ENCODE assay signal across 10 cellular contexts in genomic region chr17:66691644-66692500, GRCh38.
DNase-seq lines count a peak whose midpoint lies in the region; ATAC-seq, FAIRE-seq and TF ChIP-seq lines count a peak whose summit lies in the region.
"Had no signal": no experiment of that assay in that cellular context is flagged by ENCODE, and none has a peak within 500 bp of the region (broad histone marks: within the 10 kb centered on the region; RNA-seq: fewer than 3 reads in every experiment).

No MANE protein-coding gene starts in this region.

- H3K27me3 ChIP-seq in SK-N-SH (ENCODE audit: insufficient read depth) (no peaks in the 10 kb centered on the region), small intestine (ENCODE audit: control insufficient read depth in 2 of 2, insufficient read depth in 2 of 2, low read length in 2 of 2) (no peaks in the 10 kb centered on the region)

- no peak for DNase-seq in SK-N-SH
- peak; percentile 55 for DNase-seq in fibroblast of peridontal ligament (ENCODE audit: extremely low read depth)
- no peak for DNase-seq in small intestine
- DNase-seq in SIG-M5 (lab: John Stamatoyannopoulos, UW) = no peak
- DNase-seq in OCI-M2 (lab: John Stamatoyannopoulos, UW; ENCODE audit: unreplicated experiment) = no peak
- DNase-seq: NCI-H510A treated with DMSO at 0.1 percent for 48 hours; stimulated activated naive CD4-positive, alpha-beta T cell had no signal

- H3K4me1 ChIP-seq in SK-N-SH (ENCODE audit: control insufficient read depth in 1 of 2, insufficient read depth in 2 of 2, low read depth in 1 of 2, low read length in 1 of 2) (peaks cover 0 to 2% of the 10 kb centered on the region in 2 experiments; a peak in 1 of 4 replicates), small intestine (ENCODE audit: control insufficient read depth in 2 of 2, insufficient read depth in 1 of 2, low read depth in 1 of 2, low read length in 1 of 2) (peaks cover 0 to 5% of the 10 kb centered on the region in 2 donors)

- FAIRE-seq in small intestine (lab: Jason Lieb, UNC) = no peak

- TF ChIP-seq EP300 in SK-N-SH (IDR thresholded peaks at IDR 0.05; ENCODE audit: borderline replicate concordance in 1 of 2, low read depth in 1 of 2, low read length in 1 of 2) = no peak

- 76% methylated on average over 13 of the region's 13 CpGs for WGBS in SK-N-SH (ENCODE audit: low lambda C conversion rate)
- 60 to 77% (median 65%) methylated on average over 13 of the region's 13 CpGs for WGBS in small intestine, 3 donors

- H3K4me3 ChIP-seq in SK-N-SH (ENCODE audit: low read depth in 2 of 2, low read length in 1 of 2) (no peak overlapping the region), small intestine (ENCODE audit: low read depth in 1 of 2, low read length in 2 of 2) (no peak overlapping the region)

- H3K27ac ChIP-seq in SK-N-SH (ENCODE audit: low read depth in 2 of 2, low read length in 1 of 2) (no peak overlapping the region), small intestine (ENCODE audit: low read depth in 1 of 2, low read length in 1 of 2) (peak overlapping the region; percentile 24 to 59)

- ATAC-seq in SK-N-SH treated with all-trans-retinoic acid at 6 μM for 48 hours = peak; percentile 39
- ATAC-seq in HG03432 (IDR thresholded peaks at IDR 0.05; ENCODE audit: unreplicated experiment) = no peak

- H3K4me2 ChIP-seq in SK-N-SH = no peak overlapping the region

- no peaks in the 10 kb centered on the region for H3K79me2 ChIP-seq in SK-N-SH (ENCODE audit: insufficient read depth)

- no peak overlapping the region for H3K9ac ChIP-seq in SK-N-SH

- POLR2A ChIA-PET in SK-N-SH (lab: Yijun Ruan, JAX) = no interaction called here

- peaks cover 15% of the 10 kb centered on the region for H3F3A ChIP-seq in SK-N-SH (replicated peaks; ENCODE audit: insufficient read depth)

- H3K9me2 ChIP-seq in SK-N-SH = no peaks in the 10 kb centered on the region

- CTCF ChIA-PET in SK-N-SH (lab: Yijun Ruan, JAX) = interaction anchor here (0.7 to 2.2 kb wide), 3 partner anchors 17 to 503 kb away, joined by 3 to 8 read pairs (median 6); no protein-coding TSS in a partner anchor

- no peak for TF ChIP-seq CTCF in SK-N-SH (IDR thresholded peaks at IDR 0.05)

- H4K20me1 ChIP-seq in SK-N-SH (ENCODE audit: insufficient read depth) = no peaks in the 10 kb centered on the region

- TF ChIP-seq RAD21 in SK-N-SH (IDR thresholded peaks at IDR 0.05; ENCODE audit: low read length) = no peak

- no peaks in the 10 kb centered on the region for H3K9me3 ChIP-seq in SK-N-SH
- no peaks in the 10 kb centered on the region for H3K9me3 ChIP-seq in small intestine (ENCODE audit: control insufficient read depth, low read depth)

- H3K36me3 ChIP-seq in SK-N-SH (replicated peaks in 1 of 2; ENCODE audit: control insufficient read depth in 1 of 2, insufficient read depth in 2 of 2, low read length in 1 of 2) = peaks cover 79 to 83% of the 10 kb centered on the region in 2 experiments
- H3K36me3 ChIP-seq in small intestine (ENCODE audit: control insufficient read depth in 2 of 2, insufficient read depth in 2 of 2, low read length in 2 of 2) = peaks cover 0 to 20% of the 10 kb centered on the region in 2 donors

- no peak overlapping the region for H2AFZ ChIP-seq in SK-N-SH (ENCODE audit: low read depth)

TF ChIP-seq in SK-N-SH treated with all-trans-retinoic acid at 6 μM for 48 hours, 23 proteins besides CTCF, POLR2A, EP300 and RAD21 (continues in another document):
- TF ChIP-seq CREB5 (CRISPR knock-in tag; IDR thresholded peaks at IDR 0.05; ENCODE audit: low read depth) = no peak
- TF ChIP-seq PPARA (CRISPR knock-in tag; IDR thresholded peaks at IDR 0.05; ENCODE audit: borderline replicate concordance) = no peak
- no peak for TF ChIP-seq ZFP3 (CRISPR knock-in tag; IDR thresholded peaks at IDR 0.05)
- TF ChIP-seq CSRNP3 (CRISPR knock-in tag; IDR thresholded peaks at IDR 0.05) = no peak
- TF ChIP-seq OSR1 (CRISPR knock-in tag; IDR thresholded peaks at IDR 0.05) = no peak

TF ChIP-seq in SK-N-SH, 30 proteins besides CTCF, POLR2A, EP300 and RAD21:
- TF ChIP-seq ZBTB33 (IDR thresholded peaks at IDR 0.05; ENCODE audit: borderline replicate concordance, low read depth) = no peak
- TF ChIP-seq TEAD4 (IDR thresholded peaks at IDR 0.05; ENCODE audit: borderline replicate concordance, insufficient read depth) = no peak

TF ChIP-seq in PFSK-1, 5 proteins besides CTCF, POLR2A, EP300 and RAD21:
- TF ChIP-seq SIN3A (IDR thresholded peaks at IDR 0.05; ENCODE audit: borderline replicate concordance, insufficient read depth, low read length) (no peak), POLR2AphosphoS5 (IDR thresholded peaks at IDR 0.05; ENCODE audit: low read depth, low read length) (no peak), TAF1 (IDR thresholded peaks at IDR 0.05; ENCODE audit: borderline replicate concordance, insufficient read depth, low read length) (0 out of 2 replicates have a peak, but pooled peaks have one; percentile 10), REST (IDR thresholded peaks at IDR 0.05; ENCODE audit: insufficient read depth in 1 of 2, low read depth in 2 of 2, low read length in 2 of 2) (0 out of 4 replicates have a peak, but pooled peaks of 1 of the 2 experiments have one; percentile 37), FOXP2 (optimal IDR thresholded peaks at IDR 0.05; ENCODE audit: borderline replicate concordance, extremely low read depth, extremely low read length, insufficient read depth) (peak; percentile 22)
TF ChIP-seq in PFSK-1: peak in this region for 3.

Comparison
In these comparisons a context has a peak if more than half of its experiments do, and no peak if none do; other contexts are left out.
1. H3K27ac ChIP-seq: peak in small intestine (2 of 2); none in SK-N-SH (0 of 2).